Comparison of ENCODE assay signal across 19 cellular contexts in genomic region chr13:98648676-98649075, GRCh38.
DNase-seq lines count a peak whose midpoint lies in the region; ATAC-seq and TF ChIP-seq lines count a peak whose summit lies in the region.
"Had no signal": no experiment of that assay in that cellular context is flagged by ENCODE, and none has a peak within 500 bp of the region (broad histone marks: within the 10 kb centered on the region; RNA-seq: fewer than 3 reads in every experiment).

No MANE protein-coding gene starts in this region.

- H3K27me3 ChIP-seq in PC-3 (ENCODE audit: low read length), result no peaks in the 10 kb centered on the region
- H3K27me3 ChIP-seq: BLaER1 treated with 17β-estradiol and CSF1 and Interleukin-3, amounts not matched to agents 10 nM and 100 nM had no signal

- no peak overlapping the region for H3K27ac ChIP-seq in PC-3 (ENCODE audit: low read length)
- H3K27ac ChIP-seq: BLaER1 treated with 17β-estradiol and CSF1 and Interleukin-3, amounts not matched to agents 10 nM and 100 nM had no signal

- no peak overlapping the region for H3K4me3 ChIP-seq in PC-3 (ENCODE audit: low read length)
- H3K4me3 ChIP-seq: BLaER1 treated with 17β-estradiol and CSF1 and Interleukin-3, amounts not matched to agents 10 nM and 100 nM; GM12878 had no signal

- H3F3A ChIP-seq in PC-3 (ENCODE audit: low read length, unreplicated experiment), result no peaks in the 10 kb centered on the region

- no peaks in the 10 kb centered on the region for H3K36me3 ChIP-seq in PC-3 (ENCODE audit: low read depth, low read length)
- H3K36me3 ChIP-seq: BLaER1 treated with 17β-estradiol and CSF1 and Interleukin-3, amounts not matched to agents 10 nM and 100 nM had no signal

- H3K4me1 ChIP-seq in PC-3 (ENCODE audit: insufficient read depth, low read length), result peaks cover 22% of the 10 kb centered on the region

- ATAC-seq in PC-3 (no peak), GM21367 (IDR thresholded peaks at IDR 0.05; ENCODE audit: unreplicated experiment) (no peak)
- ATAC-seq in stimulated activated naive B cell treated with anti-CD40 and anti-IgM and Interleukin-4, amounts not matched to agents 10 μg/mL and 1 μg/mL and 100 μg/mL, for 72 hours (replicated peaks), result no peak
- ATAC-seq in stimulated activated naive CD8-positive, alpha-beta T cell treated with anti-CD3 and anti-CD28 coated beads, Interleukin-15, Interleukin-2, amounts not matched to agents 100 U/mL and 50 U/mL, for 24 hours, result no peak
- ATAC-seq: GM12878 had no signal

- TF ChIP-seq CTCF in Calu3 (IDR thresholded peaks at IDR 0.05; ENCODE audit: unreplicated experiment) (no peak), PC-3 (conservative IDR thresholded peaks at IDR 0.05; ENCODE audit: low read depth, low read length) (no peak), GM10266 (IDR thresholded peaks at IDR 0.05; ENCODE audit: control insufficient read depth, insufficient read depth, low read depth, missing control alignments) (no peak)

- no peak overlapping the region for H3K9ac ChIP-seq in PC-3 (ENCODE audit: low read length)
- H3K9ac ChIP-seq: BLaER1 treated with 17β-estradiol and CSF1 and Interleukin-3, amounts not matched to agents 10 nM and 100 nM had no signal

- no peaks in the 10 kb centered on the region for H3K79me2 ChIP-seq in PC-3 (ENCODE audit: low read length)

- H3K9me2 ChIP-seq in PC-3 (replicated peaks; ENCODE audit: low read length), result no peaks in the 10 kb centered on the region

- no TSS peak for BruUV-seq in Calu3 (replicated peaks; lab: Mats Ljungman, UMichigan)
- no TSS peak for BruUV-seq in PC-3 (replicated peaks; lab: Mats Ljungman, UMichigan)

- H2AFZ ChIP-seq in PC-3 (ENCODE audit: low read length), result no peak overlapping the region

- H3K27ac Mint-ChIP-seq in Calu3 (ENCODE audit: unreplicated experiment), result peak overlapping the region; percentile 73
- peak overlapping the region; percentile 86 for H3K27ac Mint-ChIP-seq in dendritic cell treated with granulocyte-macrophage colony-stimulating factor and Interleukin-4, amounts not matched to agents 40 ng/mL and 50 ng/mL, for 4 days
- H3K27ac Mint-ChIP-seq in stimulated activated naive B cell treated with anti-CD40 and anti-IgM and Interleukin-4, amounts not matched to agents 10 μg/mL and 1 μg/mL and 100 μg/mL, for 72 hours, result peak overlapping the region; percentile 10

- intact Hi-C loops in Calu3 (cut with micrococcal nuclease; ENCODE audit: unreplicated experiment) (no loop called here), PC-3 (cut with micrococcal nuclease) (no loop called here)
- intact Hi-C loops in dendritic cell treated with granulocyte-macrophage colony-stimulating factor and Interleukin-4, amounts not matched to agents 40 ng/mL and 50 ng/mL, for 4 days (cut with micrococcal nuclease), result no loop called here

- no peaks in the 10 kb centered on the region for H3K9me3 ChIP-seq in PC-3 (ENCODE audit: low read length)
- H3K9me3 ChIP-seq: BLaER1 treated with 17β-estradiol and CSF1 and Interleukin-3, amounts not matched to agents 10 nM and 100 nM had no signal

- H3K9me3 Mint-ChIP-seq in Calu3 (ENCODE audit: low read depth, unreplicated experiment), result no peaks in the 10 kb centered on the region
- no peaks in the 10 kb centered on the region for H3K9me3 Mint-ChIP-seq in dendritic cell treated with granulocyte-macrophage colony-stimulating factor and Interleukin-4, amounts not matched to agents 40 ng/mL and 50 ng/mL, for 4 days
- no peaks in the 10 kb centered on the region for H3K9me3 Mint-ChIP-seq in stimulated activated naive B cell treated with anti-CD40 and anti-IgM and Interleukin-4, amounts not matched to agents 10 μg/mL and 1 μg/mL and 100 μg/mL, for 72 hours

- no peaks in the 10 kb centered on the region for H3K27me3 Mint-ChIP-seq in Calu3 (ENCODE audit: unreplicated experiment)
- peaks cover 10% of the 10 kb centered on the region for H3K27me3 Mint-ChIP-seq in dendritic cell treated with granulocyte-macrophage colony-stimulating factor and Interleukin-4, amounts not matched to agents 40 ng/mL and 50 ng/mL, for 4 days
- peaks cover 7 to 13% of the 10 kb centered on the region in 2 donors for H3K27me3 Mint-ChIP-seq in stimulated activated naive B cell treated with anti-CD40 and anti-IgM and Interleukin-4, amounts not matched to agents 10 μg/mL and 1 μg/mL and 100 μg/mL, for 72 hours

- H3K4me3 Mint-ChIP-seq in Calu3 (ENCODE audit: low read depth, unreplicated experiment), result no peak overlapping the region
- no peak overlapping the region for H3K4me3 Mint-ChIP-seq in dendritic cell treated with granulocyte-macrophage colony-stimulating factor and Interleukin-4, amounts not matched to agents 40 ng/mL and 50 ng/mL, for 4 days
- no peak overlapping the region for H3K4me3 Mint-ChIP-seq in stimulated activated naive B cell treated with anti-CD40 and anti-IgM and Interleukin-4, amounts not matched to agents 10 μg/mL and 1 μg/mL and 100 μg/mL, for 72 hours

- no peak overlapping the region for H3K4me2 ChIP-seq in PC-3 (ENCODE audit: low read length)
- H3K4me2 ChIP-seq: BLaER1 treated with 17β-estradiol and CSF1 and Interleukin-3, amounts not matched to agents 10 nM and 100 nM had no signal

- CTCF ChIA-PET in Calu3 (lab: Charles Lee), result no interaction called here
- CTCF ChIA-PET in PC-3 (lab: Charles Lee), result no interaction called here

- DNase-seq in Calu3, result no peak
- DNase-seq in PC-3, result peak; percentile 33
- no peak for DNase-seq in stimulated activated naive B cell treated with anti-CD40 and anti-IgM and Interleukin-4, amounts not matched to agents 10 μg/mL and 1 μg/mL and 100 μg/mL, for 72 hours
- DNase-seq in nucleus accumbens (lab: John Stamatoyannopoulos, UW), result no peak
- no peak for DNase-seq in GM10266 (ENCODE audit: extremely low spot score)
- DNase-seq in stimulated activated naive CD8-positive, alpha-beta T cell treated with anti-CD3 and anti-CD28 coated beads, Interleukin-15, Interleukin-2, amounts not matched to agents 100 U/mL and 50 U/mL, for 24 hours, result no peak
- DNase-seq: DMS 273 treated with DMSO at 0.1 percent for 48 hours, DND-41, GF-D8, IMR-90, NCI-H1048, NCI-H1436 treated with DMSO at 0.1 percent for 48 hours, NCI-H2029, NCI-H345, NCI-H524 treated with DMSO at 0.1 percent for 48 hours had no signal

- no peaks in the 10 kb centered on the region for H4K20me1 ChIP-seq in PC-3 (ENCODE audit: low read length)
- H4K20me1 ChIP-seq: BLaER1 treated with 17β-estradiol and CSF1 and Interleukin-3, amounts not matched to agents 10 nM and 100 nM had no signal

- H3K4me1 Mint-ChIP-seq in Calu3 (ENCODE audit: low read depth, unreplicated experiment), result peaks cover 24% of the 10 kb centered on the region
- peaks cover 53% of the 10 kb centered on the region for H3K4me1 Mint-ChIP-seq in dendritic cell treated with granulocyte-macrophage colony-stimulating factor and Interleukin-4, amounts not matched to agents 40 ng/mL and 50 ng/mL, for 4 days (ENCODE audit: low read depth)
- H3K4me1 Mint-ChIP-seq in stimulated activated naive B cell treated with anti-CD40 and anti-IgM and Interleukin-4, amounts not matched to agents 10 μg/mL and 1 μg/mL and 100 μg/mL, for 72 hours, result peaks cover 10 to 15% of the 10 kb centered on the region in 2 donors

- POLR2A ChIA-PET in PC-3 (lab: Charles Lee; ENCODE audit: unreplicated experiment), result no interaction called here

- peaks cover 7% of the 10 kb centered on the region for H3K36me3 Mint-ChIP-seq in Calu3 (ENCODE audit: insufficient read depth, unreplicated experiment)
- no peaks in the 10 kb centered on the region for H3K36me3 Mint-ChIP-seq in dendritic cell treated with granulocyte-macrophage colony-stimulating factor and Interleukin-4, amounts not matched to agents 40 ng/mL and 50 ng/mL, for 4 days (ENCODE audit: low read depth)
- no peaks in the 10 kb centered on the region for H3K36me3 Mint-ChIP-seq in stimulated activated naive B cell treated with anti-CD40 and anti-IgM and Interleukin-4, amounts not matched to agents 10 μg/mL and 1 μg/mL and 100 μg/mL, for 72 hours

Comparison
In these comparisons a context has a peak if more than half of its experiments do, and no peak if none do; other contexts are left out.
1. H3K27ac Mint-ChIP-seq: peak in every context shown above with its lines; median percentile 86 in dendritic cell treated with granulocyte-macrophage colony-stimulating factor and Interleukin-4, amounts not matched to agents 40 ng/mL and 50 ng/mL, for 4 days; 73 in Calu3; 10 in stimulated activated naive B cell treated with anti-CD40 and anti-IgM and Interleukin-4, amounts not matched to agents 10 μg/mL and 1 μg/mL and 100 μg/mL, for 72 hours.